Comparison of ENCODE assay signal across 9 cellular contexts in the genomic region with DNA sequence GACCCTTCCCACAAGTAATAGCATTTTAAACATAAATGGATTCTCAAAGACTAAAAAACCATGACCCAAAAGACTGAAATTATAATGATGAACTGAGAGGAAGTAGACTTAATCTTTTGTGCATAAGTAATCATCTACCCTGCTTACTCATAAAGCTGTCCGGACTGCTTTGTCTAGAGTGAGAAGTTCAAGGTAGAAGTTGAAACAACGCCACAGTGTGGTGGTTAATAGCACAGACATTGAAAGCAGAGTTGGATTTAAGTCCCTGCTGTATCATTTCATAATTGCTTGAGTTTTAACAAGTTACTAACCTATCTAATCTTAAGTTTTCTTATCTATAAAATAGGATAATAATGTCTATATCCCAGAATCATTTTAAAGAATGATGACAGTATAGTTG.
DNase-seq lines count a peak whose midpoint lies in the region; ATAC-seq and TF ChIP-seq lines count a peak whose summit lies in the region.
"Had no signal": no experiment of that assay in that cellular context is flagged by ENCODE, and none has a peak within 500 bp of the region (broad histone marks: within the 10 kb centered on the region; RNA-seq: fewer than 3 reads in every experiment).

No MANE protein-coding gene starts in this region.

- H3F3A ChIP-seq in SK-N-SH (replicated peaks; ENCODE audit: insufficient read depth): no peaks in the 10 kb centered on the region

- H3K27me3 ChIP-seq in SK-N-SH (ENCODE audit: insufficient read depth) (no peaks in the 10 kb centered on the region), esophagus muscularis mucosa (no peaks in the 10 kb centered on the region)
- H3K27me3 ChIP-seq: adrenal gland had no signal

- no peak overlapping the region; a peak in 1 of 4 replicates for H3K4me3 ChIP-seq in SK-N-SH (ENCODE audit: low read depth in 2 of 2, low read length in 1 of 2)
- H3K4me3 ChIP-seq in esophagus muscularis mucosa: no peak overlapping the region
- H3K4me3 ChIP-seq: adrenal gland had no signal

- no peak overlapping the region for H3K9ac ChIP-seq in SK-N-SH

- H4K20me1 ChIP-seq in SK-N-SH (ENCODE audit: insufficient read depth): no peaks in the 10 kb centered on the region

- CTCF ChIA-PET in SK-N-SH (lab: Yijun Ruan, JAX): no interaction called here

- DNase-seq in G401 (ENCODE audit: low spot score) (peak; percentile 12), HS-27A (ENCODE audit: low read depth) (peak; percentile 19), SK-N-SH (no peak), iris pigment epithelial cell (ENCODE audit: low read depth) (peak; percentile 38), SKM-1 (lab: John Stamatoyannopoulos, UW; ENCODE audit: unreplicated experiment) (no peak), activated T-cell treated with anti-CD3 and anti-CD28 coated beads for 4 hours (no peak), esophagus muscularis mucosa (ENCODE audit: extremely low spot score) (no peak)

- ATAC-seq in HG03135 (IDR thresholded peaks at IDR 0.05; ENCODE audit: unreplicated experiment): no peak

- no peaks in the 10 kb centered on the region for H3K4me1 ChIP-seq in SK-N-SH (ENCODE audit: control insufficient read depth in 1 of 2, insufficient read depth in 2 of 2, low read depth in 1 of 2, low read length in 1 of 2)
- no peaks in the 10 kb centered on the region for H3K4me1 ChIP-seq in esophagus muscularis mucosa
- H3K4me1 ChIP-seq: adrenal gland had no signal

- no peaks in the 10 kb centered on the region for H3K79me2 ChIP-seq in SK-N-SH (ENCODE audit: insufficient read depth)

- H3K36me3 ChIP-seq in SK-N-SH (replicated peaks in 1 of 2; ENCODE audit: control insufficient read depth in 1 of 2, insufficient read depth in 2 of 2, low read length in 1 of 2) (no peaks in the 10 kb centered on the region), esophagus muscularis mucosa (no peaks in the 10 kb centered on the region)
- H3K36me3 ChIP-seq: adrenal gland had no signal

- TF ChIP-seq RAD21 in SK-N-SH (IDR thresholded peaks at IDR 0.05; ENCODE audit: low read length): 0 out of 2 replicates have a peak, but pooled peaks have one; percentile 8

- H3K9me2 ChIP-seq in SK-N-SH: no peaks in the 10 kb centered on the region

- no peak overlapping the region for H3K4me2 ChIP-seq in SK-N-SH

- H3K27ac ChIP-seq in SK-N-SH (ENCODE audit: low read depth in 2 of 2, low read length in 1 of 2) (no peak overlapping the region), esophagus muscularis mucosa (replicated peaks in 1 of 4) (no peak overlapping the region)
- H3K27ac ChIP-seq: adrenal gland had no signal

- H2AFZ ChIP-seq in SK-N-SH (ENCODE audit: low read depth): no peak overlapping the region

- peak; percentile 46 for TF ChIP-seq CTCF in SK-N-SH (IDR thresholded peaks at IDR 0.05)
- TF ChIP-seq CTCF in esophagus muscularis mucosa (IDR thresholded peaks at IDR 0.05): no peak

- TF ChIP-seq EP300 in SK-N-SH (IDR thresholded peaks at IDR 0.05; ENCODE audit: borderline replicate concordance in 1 of 2, low read depth in 1 of 2, low read length in 1 of 2): no peak
- no peak for TF ChIP-seq EP300 in esophagus muscularis mucosa (IDR thresholded peaks at IDR 0.05)

- in situ Hi-C loops in G401 (cut with HindIII; ENCODE audit: low sequenced_read_pairs): no loop called here

- H3K9me3 ChIP-seq in SK-N-SH (no peaks in the 10 kb centered on the region), esophagus muscularis mucosa (no peaks in the 10 kb centered on the region)
- H3K9me3 ChIP-seq: adrenal gland had no signal

- intact Hi-C loops in esophagus muscularis mucosa (cut with DNase I): no loop called here

- POLR2A ChIA-PET in SK-N-SH (lab: Yijun Ruan, JAX): no interaction called here

- no peak for TF ChIP-seq POLR2A in esophagus muscularis mucosa (IDR thresholded peaks at IDR 0.05; ENCODE audit: low read depth)

- WGBS in SK-N-SH (ENCODE audit: low lambda C conversion rate): 2% methylated on average over 2 of the region's 2 CpGs
- 31% methylated on average over 2 of the region's 2 CpGs for WGBS in esophagus muscularis mucosa

TF ChIP-seq in SK-N-SH, 30 proteins besides CTCF, POLR2A, EP300 and RAD21:
- no peak for TF ChIP-seq TEAD4 (IDR thresholded peaks at IDR 0.05; ENCODE audit: borderline replicate concordance, insufficient read depth)
- TF ChIP-seq POLR2AphosphoS5 (IDR thresholded peaks at IDR 0.05; ENCODE audit: low read depth, low read length): no peak
- no peak for TF ChIP-seq FOXJ3 (CRISPR knock-in tag; IDR thresholded peaks at IDR 0.05)
- TF ChIP-seq YY1 (IDR thresholded peaks at IDR 0.05; ENCODE audit: low read depth): no peak
- no peak for TF ChIP-seq FOXM1 (IDR thresholded peaks at IDR 0.05; ENCODE audit: low read depth)
- TF ChIP-seq, protein P1, sequence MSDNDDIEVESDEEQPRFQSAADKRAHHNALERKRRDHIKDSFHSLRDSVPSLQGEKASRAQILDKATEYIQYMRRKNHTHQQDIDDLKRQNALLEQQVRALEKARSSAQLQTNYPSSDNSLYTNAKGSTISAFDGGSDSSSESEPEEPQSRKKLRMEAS (IDR thresholded peaks at IDR 0.05; ENCODE audit: low read depth): no peak

Comparison
In these comparisons a context has a peak if more than half of its experiments do, and no peak if none do; other contexts are left out.
1. DNase-seq: peak in G401 (single experiment), HS-27A (single experiment) and iris pigment epithelial cell (single experiment); none in SK-N-SH (single experiment), SKM-1 (single experiment), activated T-cell treated with anti-CD3 and anti-CD28 coated beads for 4 hours (single experiment) and esophagus muscularis mucosa (single experiment).